23 cellular contexts compared by ENCODE assay signal in genomic region chr13:77838271-77838670, GRCh38.
A peak's percentile ranks its signal among the peaks of the same experiment; 100 is the strongest.
DNase-seq lines count a peak whose midpoint lies in the region; ATAC-seq and TF ChIP-seq lines count a peak whose summit lies in the region.
"Had no signal": no experiment of that assay in that cellular context is flagged by ENCODE, and none has a peak within 500 bp of the region (broad histone marks: within the 10 kb centered on the region; RNA-seq: fewer than 3 reads in every experiment).

No MANE protein-coding gene starts in this region.

- H3K4me2 ChIP-seq in GM23338: no peak overlapping the region
- H3K4me2 ChIP-seq in trophoblast cell (ENCODE audit: low read length): no peak overlapping the region
- H3K4me2 ChIP-seq: BLaER1 had no signal

- no peak overlapping the region for H3K9ac ChIP-seq in trophoblast cell (ENCODE audit: low read length)
- H3K9ac ChIP-seq: BLaER1 had no signal

- H3K27ac ChIP-seq in GM23338 (ENCODE audit: low read depth): no peak overlapping the region
- H3K27ac ChIP-seq in trophoblast cell (ENCODE audit: low read depth, low read length): no peak overlapping the region
- H3K27ac ChIP-seq: BLaER1 had no signal

- H4K12ac ChIP-seq in trophoblast cell (ENCODE audit: low read depth, low read length): no peak overlapping the region

- in situ Hi-C loops in SK-MEL-5 (cut with HindIII; ENCODE audit: low pct_unique_long_range_greater_than_20kb, low sequenced_read_pairs): no loop called here

- H3K4ac ChIP-seq in trophoblast cell (ENCODE audit: low read depth, low read length): no peak overlapping the region

- H3K27me3 Mint-ChIP-seq in GM23338 (ENCODE audit: insufficient read depth, low read depth, poor library complexity): peaks cover 2% of the 10 kb centered on the region
- H3K27me3 Mint-ChIP-seq in stimulated activated memory B cell treated with anti-CD40 and anti-IgM and Interleukin-4, amounts not matched to agents 10 μg/mL and 1 μg/mL and 100 μg/mL, for 72 hours: no peaks in the 10 kb centered on the region
- H3K27me3 Mint-ChIP-seq: CD4-positive, alpha-beta memory T cell; CD4-positive, CD25-positive, alpha-beta regulatory T cell; CD8-positive, alpha-beta memory T cell had no signal

- no peak overlapping the region for H3K14ac ChIP-seq in trophoblast cell (ENCODE audit: low read length)

- ATAC-seq in GM23338 (no peak), HG03108 (IDR thresholded peaks at IDR 0.05; ENCODE audit: unreplicated experiment) (no peak)
- ATAC-seq in stimulated activated memory B cell treated with anti-CD40 and anti-IgM and Interleukin-4, amounts not matched to agents 10 μg/mL and 1 μg/mL and 100 μg/mL, for 72 hours: no peak

- H3K27me3 ChIP-seq in GM23338 (ENCODE audit: insufficient read depth) (no peaks in the 10 kb centered on the region), trophoblast cell (ENCODE audit: insufficient read depth, low read length) (no peaks in the 10 kb centered on the region)
- H3K27me3 ChIP-seq: BE2C, BLaER1 had no signal

- peaks cover 4% of the 10 kb centered on the region; the same call in 2 of the 3 replicates for H3K4me1 Mint-ChIP-seq in GM23338
- H3K4me1 Mint-ChIP-seq in stimulated activated memory B cell treated with anti-CD40 and anti-IgM and Interleukin-4, amounts not matched to agents 10 μg/mL and 1 μg/mL and 100 μg/mL, for 72 hours: no peaks in the 10 kb centered on the region
- H3K4me1 Mint-ChIP-seq: CD4-positive, alpha-beta memory T cell; CD4-positive, CD25-positive, alpha-beta regulatory T cell; CD8-positive, alpha-beta memory T cell had no signal

- no peak overlapping the region for H3K18ac ChIP-seq in trophoblast cell (ENCODE audit: low read length)

- peaks cover 40% of the 10 kb centered on the region for H3K36me3 Mint-ChIP-seq in GM23338 (ENCODE audit: low read depth)
- no peaks in the 10 kb centered on the region for H3K36me3 Mint-ChIP-seq in stimulated activated memory B cell treated with anti-CD40 and anti-IgM and Interleukin-4, amounts not matched to agents 10 μg/mL and 1 μg/mL and 100 μg/mL, for 72 hours
- H3K36me3 Mint-ChIP-seq: CD4-positive, alpha-beta memory T cell; CD4-positive, CD25-positive, alpha-beta regulatory T cell; CD8-positive, alpha-beta memory T cell had no signal

- H3K9me3 Mint-ChIP-seq in GM23338: peaks cover 29% of the 10 kb centered on the region; the same call in 2 of the 3 replicates
- H3K9me3 Mint-ChIP-seq in stimulated activated memory B cell treated with anti-CD40 and anti-IgM and Interleukin-4, amounts not matched to agents 10 μg/mL and 1 μg/mL and 100 μg/mL, for 72 hours: no peaks in the 10 kb centered on the region
- H3K9me3 Mint-ChIP-seq: CD8-positive, alpha-beta memory T cell had no signal

- no peak for TF ChIP-seq CTCF in GM23338 (conservative IDR thresholded peaks at IDR 0.05; ENCODE audit: low read depth in 2 of 2)

- no peak overlapping the region for H2AK5ac ChIP-seq in trophoblast cell (ENCODE audit: low read length)

- H3K4me3 ChIP-seq in GM23338: no peak overlapping the region
- no peak overlapping the region for H3K4me3 ChIP-seq in trophoblast cell (ENCODE audit: low read depth, low read length)
- H3K4me3 ChIP-seq: BLaER1 had no signal

- no peak overlapping the region for H2BK12ac ChIP-seq in trophoblast cell (ENCODE audit: low read length)

- no peaks in the 10 kb centered on the region for H3K9me3 ChIP-seq in trophoblast cell (ENCODE audit: insufficient read depth, low read depth, low read length)
- H3K9me3 ChIP-seq: BE2C, BLaER1 had no signal

- H2AFZ ChIP-seq in GM23338: peak overlapping the region; percentile 36; the same call in 1 of the 2 replicates
- no peak overlapping the region for H2AFZ ChIP-seq in trophoblast cell (ENCODE audit: insufficient read depth, low read length, poor library complexity)

- no peaks in the 10 kb centered on the region for H3F3A ChIP-seq in GM23338 (replicated peaks; ENCODE audit: low read depth)

- peaks cover 11% of the 10 kb centered on the region for H3K9me2 ChIP-seq in GM23338 (ENCODE audit: insufficient read depth)

- H2BK120ac ChIP-seq in trophoblast cell (ENCODE audit: insufficient read depth, low read length, poor library complexity): no peak overlapping the region

- no peak overlapping the region for H3K4me3 Mint-ChIP-seq in GM23338
- no peak overlapping the region for H3K4me3 Mint-ChIP-seq in stimulated activated memory B cell treated with anti-CD40 and anti-IgM and Interleukin-4, amounts not matched to agents 10 μg/mL and 1 μg/mL and 100 μg/mL, for 72 hours
- H3K4me3 Mint-ChIP-seq: CD14-positive monocyte; CD4-positive, alpha-beta memory T cell; CD4-positive, CD25-positive, alpha-beta regulatory T cell; CD8-positive, alpha-beta memory T cell had no signal

- no peaks in the 10 kb centered on the region for H3K79me1 ChIP-seq in trophoblast cell (ENCODE audit: low read length)

- WGBS in trophoblast cell (ENCODE audit: extremely low coverage, insufficient coverage, insufficient read length): no CpG with 5 or more reads among the region's 2 CpGs

- H4K20me1 ChIP-seq in GM23338 (replicated peaks; ENCODE audit: insufficient read depth): no peaks in the 10 kb centered on the region
- H4K20me1 ChIP-seq: BLaER1 had no signal

- no peak overlapping the region for H4K8ac ChIP-seq in trophoblast cell (ENCODE audit: low read depth, low read length)

- H3K79me2 ChIP-seq in GM23338 (replicated peaks; ENCODE audit: insufficient read depth): no peaks in the 10 kb centered on the region
- no peaks in the 10 kb centered on the region for H3K79me2 ChIP-seq in trophoblast cell (ENCODE audit: control insufficient read depth, insufficient read depth, low read length, poor library complexity)

- DNase-seq in GM23338 (ENCODE audit: low spot score) (no peak), SK-MEL-5 (ENCODE audit: low read depth, low spot score) (peak; percentile 74), trophoblast cell (peak; percentile 78 to 91)
- no peak for DNase-seq in stimulated activated CD8-positive, alpha-beta memory T cell treated with anti-CD3 and anti-CD28 coated beads, Interleukin-4, amount 100 ng/mL, for 48 hours
- DNase-seq: 8988T; ACHN; BE2C; C1 segment of cervical spinal cord; CD4-positive, alpha-beta memory T cell; CD4-positive, CD25-positive, alpha-beta regulatory T cell; CD8-positive, alpha-beta memory T cell; COR-L47; DMS 273 treated with DMSO at 0.1 percent for 48 hours; DMS153; DMS53; DMS79; DND-41; EL; GF-D8 had no signal

- H3K23ac ChIP-seq in trophoblast cell (ENCODE audit: low read length): no peak overlapping the region

- no peaks in the 10 kb centered on the region; the same call in 1 of the 2 replicates for H3K4me1 ChIP-seq in GM23338 (ENCODE audit: insufficient read depth)
- H3K4me1 ChIP-seq in trophoblast cell (ENCODE audit: control insufficient read depth in 1 of 2, insufficient read depth in 2 of 2, low read length in 2 of 2): peaks cover 0 to under 1% of the 10 kb centered on the region in 2 experiments
- H3K4me1 ChIP-seq: BE2C, BLaER1 had no signal

- H3K27ac Mint-ChIP-seq in GM23338: no peak overlapping the region
- no peak overlapping the region for H3K27ac Mint-ChIP-seq in stimulated activated memory B cell treated with anti-CD40 and anti-IgM and Interleukin-4, amounts not matched to agents 10 μg/mL and 1 μg/mL and 100 μg/mL, for 72 hours
- H3K27ac Mint-ChIP-seq: CD4-positive, alpha-beta memory T cell; CD4-positive, CD25-positive, alpha-beta regulatory T cell; CD8-positive, alpha-beta memory T cell had no signal

- no peak overlapping the region for H4K91ac ChIP-seq in trophoblast cell (ENCODE audit: low read depth, low read length)

- H2BK5ac ChIP-seq in trophoblast cell (ENCODE audit: low read depth, low read length, poor library complexity): no peak overlapping the region

- H3K36me3 ChIP-seq in GM23338 (ENCODE audit: insufficient read depth) (peaks cover 3% of the 10 kb centered on the region; the same call in 1 of the 2 replicates), trophoblast cell (ENCODE audit: control insufficient read depth in 1 of 2, insufficient read depth in 2 of 2, low read length in 2 of 2) (no peaks in the 10 kb centered on the region)
- H3K36me3 ChIP-seq: BE2C, BLaER1 had no signal

TF ChIP-seq in GM23338, 12 proteins besides CTCF, POLR2A, EP300 and RAD21 (continues in another document):
- TF ChIP-seq JUNB (IDR thresholded peaks at IDR 0.05; ENCODE audit: unreplicated experiment): no peak

Comparison
In these comparisons a context has a peak if more than half of its experiments do, and no peak if none do; other contexts are left out.
1. DNase-seq: peak in SK-MEL-5 (single experiment) and trophoblast cell (2 of 2); none in GM23338 (single experiment) and stimulated activated CD8-positive, alpha-beta memory T cell treated with anti-CD3 and anti-CD28 coated beads, Interleukin-4, amount 100 ng/mL, for 48 hours (single experiment).